Comparison of ENCODE assay signal across 11 cellular contexts in genomic region chr19:6550679-6551078, GRCh38. TPM values are rescaled to one million over a fixed set of nuclear protein-coding genes. Genes with fewer than 3 reads are reported as not detected.
DNase-seq lines count a peak whose midpoint lies in the region; ATAC-seq and TF ChIP-seq lines count a peak whose summit lies in the region.
"Not testable (repeated sequence)": the region's sequence is repeated elsewhere in the genome, so short reads cannot be mapped to it uniquely, and the experiment has no call there.
"Had no signal": no experiment of that assay in that cellular context is flagged by ENCODE, and none has a peak within 500 bp of the region (broad histone marks: within the 10 kb centered on the region; RNA-seq: fewer than 3 reads in every experiment).

No MANE protein-coding gene starts in this region.

- not testable (repeated sequence) for H3K4me3 ChIP-seq in Karpas-422 (ENCODE audit: low read length); PC-9; psoas muscle

- H3K27me3 Mint-ChIP-seq in T-helper 17 cell; MCF 10A (ENCODE audit: insufficient read depth, unreplicated experiment); memory B cell: not testable (repeated sequence)

- not testable (repeated sequence) for H4K20me1 ChIP-seq in Karpas-422 (ENCODE audit: insufficient read depth, low read depth, low read length); PC-9 (ENCODE audit: insufficient read depth)

- H3K9me3 Mint-ChIP-seq in MCF 10A (ENCODE audit: unreplicated experiment); memory B cell: not testable (repeated sequence)

- H3K4me1 ChIP-seq in Karpas-422 (ENCODE audit: low read length) (peaks cover 28% of the 10 kb centered on the region), PC-9 (replicated peaks; ENCODE audit: insufficient read depth) (peaks cover 13% of the 10 kb centered on the region)
- not testable (repeated sequence) for H3K4me1 ChIP-seq in psoas muscle

- H3K36me3 ChIP-seq in Karpas-422 (ENCODE audit: insufficient read depth, low read length); PC-9 (ENCODE audit: low read depth); psoas muscle (ENCODE audit: insufficient read depth in 1 of 2, low read depth in 1 of 2): not testable (repeated sequence)

- 0 out of 2 replicates have a peak overlapping the region, but pooled peaks have one; percentile 11 for H3K27ac ChIP-seq in Karpas-422 (ENCODE audit: low read length)
- H3K27ac ChIP-seq in PC-9, psoas muscle: not testable (repeated sequence)

- H3K4me2 ChIP-seq in Karpas-422 (ENCODE audit: low read depth, low read length, poor library complexity, severe bottlenecking) (peak overlapping the region; percentile 82), PC-9 (peak overlapping the region; percentile 33)

- peak overlapping the region; percentile 25 for H3K4me3 Mint-ChIP-seq in T-helper 17 cell
- H3K4me3 Mint-ChIP-seq in MCF 10A (ENCODE audit: unreplicated experiment); memory B cell: not testable (repeated sequence)

- 30 to 51% (median 45%) methylated on average over 6 of the region's 6 CpGs for WGBS in psoas muscle, 3 donors

- POLR2A ChIA-PET in PC-9 (lab: Charles Lee; ENCODE audit: unreplicated experiment): not testable (repeated sequence)
- POLR2A ChIA-PET in MCF 10A (lab: Yijun Ruan, JAX): interaction anchor here (1.1 to 1.3 kb wide), 2 partner anchors 12 to 19 kb away, joined by 3 to 6 read pairs; no protein-coding TSS in a partner anchor

- H3K79me2 ChIP-seq in Karpas-422 (ENCODE audit: low read length); PC-9 (ENCODE audit: low read depth): not testable (repeated sequence)

- not testable (repeated sequence) for H2AFZ ChIP-seq in Karpas-422 (ENCODE audit: low read length); PC-9

- DNase-seq in Karpas-422 (peak; percentile 52), MV-4-11 (lab: John Stamatoyannopoulos, UW) (peak; percentile 82), PC-9 (peak in 1 of 2 experiments; percentile 75), MCF 10A (ENCODE audit: unreplicated experiment) (peak; percentile 69)
- not testable (repeated sequence) for DNase-seq in T-helper 17 cell; memory B cell (ENCODE audit: low spot score in 2 of 2); psoas muscle

- ATAC-seq in T-helper 17 cell; memory B cell (ENCODE audit: low read depth): not testable (repeated sequence)
- ATAC-seq in psoas muscle: peak in 3 of 4 donors; percentile 26 to 59 (median 47)

- peak overlapping the region; percentile 20; the same call in 1 of the 2 replicates for H3K9ac ChIP-seq in Karpas-422 (ENCODE audit: low read length)

- H3K9me3 ChIP-seq in Karpas-422 (ENCODE audit: low read length); PC-9 (ENCODE audit: insufficient read depth, low read depth); T-helper 17 cell (ENCODE audit: control insufficient read depth, low read length, poor library complexity, severe bottlenecking); psoas muscle: not testable (repeated sequence)

- BruUV-seq in PC-9 (replicated peaks; lab: Mats Ljungman, UMichigan); MCF 10A (replicated peaks; lab: Mats Ljungman, UMichigan): not testable (repeated sequence)

- not testable (repeated sequence) for H3K36me3 Mint-ChIP-seq in T-helper 17 cell (ENCODE audit: low read depth); MCF 10A (ENCODE audit: insufficient read depth, unreplicated experiment); memory B cell

- H3K27ac Mint-ChIP-seq in T-helper 17 cell; MCF 10A (ENCODE audit: low read depth, unreplicated experiment): not testable (repeated sequence)
- H3K27ac Mint-ChIP-seq in memory B cell: peak overlapping the region; percentile 63

- CTCF ChIA-PET in PC-9 (lab: Charles Lee): interaction anchor here (0.5 kb wide), 1 partner anchor 203 kb away, joined by 7 read pairs; no protein-coding TSS in a partner anchor
- CTCF ChIA-PET in MCF 10A (lab: Yijun Ruan, JAX): interaction anchor here (1.2 kb wide), 1 partner anchor 9 kb away, joined by 3 read pairs; no protein-coding TSS in a partner anchor

- intact Hi-C loops in PC-9 (cut with micrococcal nuclease; ENCODE audit: unreplicated experiment); MCF 10A (cut with micrococcal nuclease); psoas muscle (cut with DNase I): not testable (repeated sequence)

- H3F3A ChIP-seq in PC-9 (ENCODE audit: insufficient read depth, low read depth): not testable (repeated sequence)

- H3K27me3 ChIP-seq in Karpas-422 (ENCODE audit: low read length); PC-9 (ENCODE audit: insufficient read depth, low read depth); psoas muscle (ENCODE audit: insufficient read depth in 3 of 3, low read length in 2 of 3): not testable (repeated sequence)

- H3K4me1 Mint-ChIP-seq in T-helper 17 cell; MCF 10A (ENCODE audit: insufficient read depth, unreplicated experiment); memory B cell: not testable (repeated sequence)

- not testable (repeated sequence) for H3K9me2 ChIP-seq in Karpas-422 (replicated peaks; ENCODE audit: insufficient read depth, low read length); PC-9 (ENCODE audit: insufficient read depth)

- not testable (repeated sequence) for TF ChIP-seq CTCF in PC-9 (conservative IDR thresholded peaks at IDR 0.05); MCF 10A (IDR thresholded peaks at IDR 0.05; ENCODE audit: unreplicated experiment); psoas muscle (IDR thresholded peaks at IDR 0.05)

RNA-seq across cellular contexts. Expression of gene TNFSF9, which starts 19.9 kb away (rescaled TPM):
- 10.3 and 14.5 TPM in 2 replicates for total RNA-seq in Karpas-422 (2014; rRNA removed; shearing (Covaris generic); ENCODE audit: low replicate concordance)
- total RNA-seq in PC-9 (2021): 8.4 and 11.2 TPM in 2 replicates
- total RNA-seq in T-helper 17 cell: 1 to 10 TPM; 2.2 to 3.3 TPM
- total RNA-seq in MCF 10A (2022): 6.2 and 6.9 TPM in 2 replicates
- total RNA-seq in psoas muscle: 1 to 10 TPM in 2 of 4 donors, under 1 TPM in 1, not detected in 1; 0.66 to 1.9 (median 1.2) TPM
- polyA plus RNA-seq in psoas muscle: under 1 TPM; 0.25 to 0.57 (median 0.46) TPM

RNA-seq across cellular contexts. Expression of gene CD70, which starts 40.3 kb away (rescaled TPM):
- total RNA-seq in Karpas-422 (2014; rRNA removed; shearing (Covaris generic); ENCODE audit: low replicate concordance): 10.4 and 12.6 TPM in 2 replicates
- total RNA-seq in PC-9 (2021) (not detected in 2 replicates), T-helper 17 cell (1 to 10 TPM; 3.0 to 4.5 TPM), MCF 10A (2022) (13.4 and 14.7 TPM in 2 replicates), psoas muscle (not detected)
- polyA plus RNA-seq in psoas muscle: not detected
- total RNA-seq: HT-29 had no signal
- polyA plus RNA-seq: AG04450, BJ, CD14-positive monocyte had no signal

RNA-seq across cellular contexts. Expression of gene TUBB4A, which starts 48.6 kb away (rescaled TPM):
- total RNA-seq in Karpas-422 (2014; rRNA removed; shearing (Covaris generic); ENCODE audit: low replicate concordance): 0.45 and 0.83 TPM in 2 replicates
- total RNA-seq in PC-9 (2021) (not detected in 2 replicates), T-helper 17 cell (1 to 10 TPM; 1.5 to 1.6 TPM), MCF 10A (2022) (not detected in 2 replicates), psoas muscle (1 to 10 TPM; 2.7 to 6.4 (median 4.6) TPM)
- 1 to 10 TPM in 2 of 3 donors, under 1 TPM in 1; 0.44 to 1.4 (median 1.0) TPM for polyA plus RNA-seq in psoas muscle
- total RNA-seq: HT-29 had no signal
- polyA plus RNA-seq: AG04450, BJ, CD14-positive monocyte had no signal
